In genomic region chr17:75876190-75876937, GRCh38 we compare ENCODE assay signal across 6 cellular contexts. TPM values are rescaled to one million over a fixed set of nuclear protein-coding genes. Genes with fewer than 3 reads are reported as not detected.
DNase-seq lines count a peak whose midpoint lies in the region; ATAC-seq and TF ChIP-seq lines count a peak whose summit lies in the region.

No MANE protein-coding gene starts in this region.

- no peak for TF ChIP-seq CTCF in HFFc6 (IDR thresholded peaks at IDR 0.05)

- DNase-seq in HFFc6 = no peak
- peak; percentile 64 to 67 for DNase-seq in activated CD4-positive, alpha-beta T cell treated with anti-CD3 and anti-CD28 coated beads, Interleukin-2, amount 50 U/mL, for 4 hours
- peak; percentile 79 for DNase-seq in germinal center (ENCODE audit: low spot score)
- DNase-seq in stimulated activated CD8-positive, alpha-beta memory T cell treated with anti-CD3 and anti-CD28 coated beads, Interleukin-12 subunit alpha, Interleukin-12 subunit beta, amount 100 ng/mL, for 4 hours (ENCODE audit: low read depth) = peak; percentile 50
- DNase-seq in mesenteric fat pad (ENCODE audit: low spot score) = no peak

- H3K4me1 Mint-ChIP-seq in HFFc6 (ENCODE audit: low read depth) = peaks cover 25% of the 10 kb centered on the region

- H3K27ac Mint-ChIP-seq in HFFc6 = peak overlapping the region; percentile 84

- peaks cover 2% of the 10 kb centered on the region; the same call in 1 of the 2 replicates for H3K27me3 Mint-ChIP-seq in HFFc6 (ENCODE audit: insufficient read depth)

- H3K4me3 Mint-ChIP-seq in HFFc6 = peak overlapping the region; percentile 88

- H3K9me3 Mint-ChIP-seq in HFFc6 = no peaks in the 10 kb centered on the region

- no peak for ATAC-seq in GM21360 (IDR thresholded peaks at IDR 0.05; ENCODE audit: unreplicated experiment)

- no peaks in the 10 kb centered on the region for H3K36me3 Mint-ChIP-seq in HFFc6 (ENCODE audit: low read depth)

RNA-seq across cellular contexts. Expression of gene TRIM47, which starts 2.0 kb away (rescaled TPM):
- total RNA-seq in HFFc6 (2021; fragmentation: NEBNext Ultra II Directional; extraction: Animal tissue kit (Norgen Biotek cat#: 25700)) = 1 to 10 TPM; 1.0 to 2.3 (median 1.5) TPM
- total RNA-seq in mesenteric fat pad = 35.7 TPM

RNA-seq across cellular contexts. Expression of gene TRIM65, which starts 20.4 kb away (rescaled TPM):
- total RNA-seq in HFFc6 (2021; fragmentation: NEBNext Ultra II Directional; extraction: Animal tissue kit (Norgen Biotek cat#: 25700)) = 10 to 100 TPM; 10.3 to 12.6 (median 11.0) TPM
- 20.9 TPM for total RNA-seq in mesenteric fat pad

RNA-seq across cellular contexts. Expression of gene WBP2, which starts 21.2 kb away (rescaled TPM):
- 10 to 100 TPM; 51.4 to 65.5 (median 59.3) TPM for total RNA-seq in HFFc6 (2021; fragmentation: NEBNext Ultra II Directional; extraction: Animal tissue kit (Norgen Biotek cat#: 25700))
- 125 TPM for total RNA-seq in mesenteric fat pad

RNA-seq across cellular contexts. Expression of gene MRPL38, which starts 28.3 kb away (rescaled TPM):
- total RNA-seq in HFFc6 (2021; fragmentation: NEBNext Ultra II Directional; extraction: Animal tissue kit (Norgen Biotek cat#: 25700)) = 10 to 100 TPM; 64.9 to 89.8 (median 70.3) TPM
- total RNA-seq in mesenteric fat pad = 70.8 TPM

RNA-seq across cellular contexts. Expression of gene UNC13D, which starts 32.2 kb away (rescaled TPM):
- under 1 TPM; 0.17 to 0.78 (median 0.24) TPM for total RNA-seq in HFFc6 (2021; fragmentation: NEBNext Ultra II Directional; extraction: Animal tissue kit (Norgen Biotek cat#: 25700))
- 12.8 TPM for total RNA-seq in mesenteric fat pad

Comparison
In these comparisons a context has a peak if more than half of its experiments do, and no peak if none do; other contexts are left out.
1. DNase-seq: peak in activated CD4-positive, alpha-beta T cell treated with anti-CD3 and anti-CD28 coated beads, Interleukin-2, amount 50 U/mL, for 4 hours (2 of 2), germinal center (single experiment) and stimulated activated CD8-positive, alpha-beta memory T cell treated with anti-CD3 and anti-CD28 coated beads, Interleukin-12 subunit alpha, Interleukin-12 subunit beta, amount 100 ng/mL, for 4 hours (single experiment); none in HFFc6 (single experiment) and mesenteric fat pad (single experiment).
2. RNA of gene TRIM47, which starts 2.0 kb away (total RNA-seq): 35.7 TPM in mesenteric fat pad (single experiment); 1.0 to 2.3 TPM in HFFc6; every median in the first group is over 10 times any median in the second.